ENCODE assay signal across 12 cellular contexts in genomic region chr10:46020871-46021553, GRCh38. TPM values are rescaled to one million over a fixed set of nuclear protein-coding genes. Genes with fewer than 3 reads are reported as not detected.
DNase-seq lines count a peak whose midpoint lies in the region; ATAC-seq and TF ChIP-seq lines count a peak whose summit lies in the region.
"Had no signal": no experiment of that assay in that cellular context is flagged by ENCODE, and none has a peak within 500 bp of the region (broad histone marks: within the 10 kb centered on the region; RNA-seq: fewer than 3 reads in every experiment).

No MANE protein-coding gene starts in this region.

- no peaks in the 10 kb centered on the region; the same call in 2 of the 3 replicates for H3K36me3 Mint-ChIP-seq in GM23338 (ENCODE audit: low read depth)

- H3K27me3 ChIP-seq in GM23338 (ENCODE audit: insufficient read depth) = no peaks in the 10 kb centered on the region
- no peaks in the 10 kb centered on the region for H3K27me3 ChIP-seq in smooth muscle cell (ENCODE audit: low read depth)
- H3K27me3 ChIP-seq: foreskin keratinocyte had no signal

- DNase-seq in GM23338 (ENCODE audit: low spot score) = no peak
- DNase-seq in OCI-M1 (lab: John Stamatoyannopoulos, UW) = peak; percentile 74
- peak; percentile 75 for DNase-seq in fibroblast of gingiva (ENCODE audit: low read depth)
- no peak for DNase-seq in smooth muscle cell (lab: John Stamatoyannopoulos, UW; ENCODE audit: unreplicated experiment)
- DNase-seq in activated gamma-delta T cell (lab: John Stamatoyannopoulos, UW) = no peak
- DNase-seq in iPS-NIHi7 (ENCODE audit: extremely low spot score) = no peak
- DNase-seq: activated T-cell treated with anti-CD3 and anti-CD28 coated beads for 4 hours, SHP77 had no signal

- H3K9me3 Mint-ChIP-seq in GM23338 = no peaks in the 10 kb centered on the region; the same call in 2 of the 3 replicates

- H3F3A ChIP-seq in GM23338 (replicated peaks; ENCODE audit: low read depth) (no peaks in the 10 kb centered on the region), smooth muscle cell (ENCODE audit: low read depth) (peaks cover 27% of the 10 kb centered on the region)

- ATAC-seq in GM23338 (no peak), esophagus mucosa (no peak)
- ATAC-seq: foreskin keratinocyte had no signal

- H4K20me1 ChIP-seq in GM23338 (replicated peaks; ENCODE audit: insufficient read depth) = peaks cover 35% of the 10 kb centered on the region
- peaks cover 95% of the 10 kb centered on the region for H4K20me1 ChIP-seq in smooth muscle cell (ENCODE audit: low read depth)

- no peaks in the 10 kb centered on the region for H3K9me3 ChIP-seq in smooth muscle cell (replicated peaks; ENCODE audit: low read depth)

- H3K27ac Mint-ChIP-seq in GM23338 = peak overlapping the region; percentile 85

- WGBS in smooth muscle cell (ENCODE audit: low lambda C conversion rate) = 12% methylated on average over 2 of the region's 2 CpGs

- TF ChIP-seq CTCF in GM23338 (conservative IDR thresholded peaks at IDR 0.05; ENCODE audit: low read depth in 2 of 2) = no peak
- no peak for TF ChIP-seq CTCF in smooth muscle cell (IDR thresholded peaks at IDR 0.05; ENCODE audit: borderline replicate concordance, insufficient read depth, poor library complexity, severe bottlenecking)

- H3K36me3 ChIP-seq in GM23338 (ENCODE audit: insufficient read depth) (no peaks in the 10 kb centered on the region), smooth muscle cell (ENCODE audit: low read depth) (no peaks in the 10 kb centered on the region)

- H3K4me2 ChIP-seq in GM23338 (peak overlapping the region; percentile 46), smooth muscle cell (peak overlapping the region; percentile 72)

- no peak overlapping the region for H3K4me3 Mint-ChIP-seq in GM23338

- H2AFZ ChIP-seq in GM23338 = no peak overlapping the region
- H2AFZ ChIP-seq in smooth muscle cell (ENCODE audit: low read depth) = no peak overlapping the region
- H2AFZ ChIP-seq: parathyroid adenoma had no signal

- H3K4me1 Mint-ChIP-seq in GM23338 = peaks cover 26% of the 10 kb centered on the region

- H3K27ac ChIP-seq in GM23338 (ENCODE audit: low read depth) (no peak overlapping the region), smooth muscle cell (ENCODE audit: low read depth) (peak overlapping the region; percentile 99)
- H3K27ac ChIP-seq: foreskin keratinocyte, parathyroid adenoma had no signal

- H3K79me2 ChIP-seq in GM23338 (replicated peaks; ENCODE audit: insufficient read depth) (peaks cover 94% of the 10 kb centered on the region), smooth muscle cell (ENCODE audit: low read depth) (peaks cover 89% of the 10 kb centered on the region)

- peak overlapping the region; percentile 11; the same call in 1 of the 2 replicates for H3K4me3 ChIP-seq in GM23338
- H3K4me3 ChIP-seq in smooth muscle cell = no peak overlapping the region

- no peaks in the 10 kb centered on the region for H3K27me3 Mint-ChIP-seq in GM23338 (ENCODE audit: insufficient read depth, low read depth, poor library complexity)

- H3K9me2 ChIP-seq in GM23338 (ENCODE audit: insufficient read depth) = no peaks in the 10 kb centered on the region

- H3K9ac ChIP-seq in smooth muscle cell (ENCODE audit: low read depth) = no peak overlapping the region
- H3K9ac ChIP-seq: parathyroid adenoma had no signal

- H3K4me1 ChIP-seq in GM23338 (ENCODE audit: insufficient read depth) (peaks cover 37% of the 10 kb centered on the region), smooth muscle cell (ENCODE audit: low read depth) (peaks cover 28% of the 10 kb centered on the region)

TF ChIP-seq in GM23338, 12 proteins besides CTCF, POLR2A, EP300 and RAD21:
- TF ChIP-seq CREB1 (CRISPR knock-in tag; IDR thresholded peaks at IDR 0.05; ENCODE audit: low read depth) (no peak), POLR2AphosphoS5 (IDR thresholded peaks at IDR 0.05; ENCODE audit: low read depth) (no peak), NANOG (IDR thresholded peaks at IDR 0.05; ENCODE audit: borderline replicate concordance) (no peak), ZNF462 (CRISPR knock-in tag; IDR thresholded peaks at IDR 0.05) (no peak), EZH2phosphoT487 (IDR thresholded peaks at IDR 0.05; ENCODE audit: unreplicated experiment) (no peak)

RNA-seq across cellular contexts. Expression of gene NCOA4, which starts 9.4 kb away (rescaled TPM):
- 76.9 and 79.8 TPM in 2 replicates for total RNA-seq in GM23338 (2014; rRNA removed; shearing (Covaris generic))
- polyA plus RNA-seq in GM23338 (2016; fragmentation: Nextera tagmentation; extraction: Ambion mirVana) (24.0 and 24.9 TPM in 2 replicates), smooth muscle cell (61.3 and 66.3 TPM in 2 replicates)
- total RNA-seq in smooth muscle cell (147 and 158 TPM in 2 replicates), esophagus mucosa (100 TPM)

RNA-seq across cellular contexts. Expression of gene MSMB, which starts 25.1 kb away (rescaled TPM):
- not detected in 2 replicates for total RNA-seq in GM23338 (2014; rRNA removed; shearing (Covaris generic))
- polyA plus RNA-seq in GM23338 (2016; fragmentation: Nextera tagmentation; extraction: Ambion mirVana) (not detected in 2 replicates), smooth muscle cell (0.50 TPM in 1 of 2 replicates, not detected in the other)
- total RNA-seq in smooth muscle cell (not detected in 2 replicates), esophagus mucosa (0.64 TPM)
- total RNA-seq: foreskin keratinocyte, H1 had no signal
- polyA plus RNA-seq: foreskin keratinocyte, H1 had no signal

RNA-seq across cellular contexts. Expression of gene TIMM23, which starts 48.7 kb away (rescaled TPM):
- total RNA-seq in GM23338 (2014; rRNA removed; shearing (Covaris generic)) = 110 and 120 TPM in 2 replicates
- polyA plus RNA-seq in GM23338 (2016; fragmentation: Nextera tagmentation; extraction: Ambion mirVana) (199 and 218 TPM in 2 replicates), smooth muscle cell (105 and 115 TPM in 2 replicates)
- total RNA-seq in smooth muscle cell (66.3 and 89.4 TPM in 2 replicates), esophagus mucosa (42.2 TPM)

Comparison
In these comparisons a context has a peak if more than half of its experiments do, and no peak if none do; other contexts are left out.
1. DNase-seq: peak in OCI-M1 (single experiment) and fibroblast of gingiva (single experiment); none in GM23338 (single experiment), smooth muscle cell (single experiment), activated gamma-delta T cell (single experiment) and iPS-NIHi7 (single experiment).